ENCODE assay signal across 6 cellular contexts in the genomic region with DNA sequence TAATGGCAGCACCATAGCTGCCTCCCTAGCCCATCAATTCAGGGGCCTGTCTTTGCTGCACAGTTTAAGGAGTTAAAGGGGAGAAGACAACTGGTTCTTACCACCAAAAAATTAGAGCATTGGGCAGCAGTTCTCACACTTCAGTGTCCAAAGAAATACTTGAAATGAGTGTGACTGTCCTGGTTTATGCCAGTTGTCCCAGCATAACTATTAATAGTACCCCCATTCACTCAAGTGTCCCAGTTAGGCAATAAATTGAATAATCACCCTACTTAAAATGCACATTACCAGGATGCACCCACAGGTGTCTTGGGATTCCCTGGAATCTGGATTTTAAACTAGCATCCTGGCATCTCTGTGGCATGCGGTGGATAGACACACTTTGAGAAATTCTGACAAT. TPM values are rescaled to one million over a fixed set of nuclear protein-coding genes. Genes with fewer than 3 reads are reported as not detected.
"Had no signal": no experiment of that assay in that cellular context is flagged by ENCODE, and none has a peak within 500 bp of the region (broad histone marks: within the 10 kb centered on the region; RNA-seq: fewer than 3 reads in every experiment).

No MANE protein-coding gene starts in this region.

- DNase-seq: H9, HCEC 1CT had no signal

- ATAC-seq: GM23338, HepG2 had no signal

- H3K27ac ChIP-seq: HL-60 had no signal

- H3K4me2 ChIP-seq: GM23338 had no signal

- H2AFZ ChIP-seq: GM23338 had no signal

- H3K4me3 ChIP-seq: GM23338 had no signal

RNA-seq across cellular contexts. Expression of a gene that starts 51.1 kb away (rescaled TPM):
- total RNA-seq: GM23338, HepG2, HT1080 had no signal
